ENCODE assay signal across 9 cellular contexts in the genomic region with DNA sequence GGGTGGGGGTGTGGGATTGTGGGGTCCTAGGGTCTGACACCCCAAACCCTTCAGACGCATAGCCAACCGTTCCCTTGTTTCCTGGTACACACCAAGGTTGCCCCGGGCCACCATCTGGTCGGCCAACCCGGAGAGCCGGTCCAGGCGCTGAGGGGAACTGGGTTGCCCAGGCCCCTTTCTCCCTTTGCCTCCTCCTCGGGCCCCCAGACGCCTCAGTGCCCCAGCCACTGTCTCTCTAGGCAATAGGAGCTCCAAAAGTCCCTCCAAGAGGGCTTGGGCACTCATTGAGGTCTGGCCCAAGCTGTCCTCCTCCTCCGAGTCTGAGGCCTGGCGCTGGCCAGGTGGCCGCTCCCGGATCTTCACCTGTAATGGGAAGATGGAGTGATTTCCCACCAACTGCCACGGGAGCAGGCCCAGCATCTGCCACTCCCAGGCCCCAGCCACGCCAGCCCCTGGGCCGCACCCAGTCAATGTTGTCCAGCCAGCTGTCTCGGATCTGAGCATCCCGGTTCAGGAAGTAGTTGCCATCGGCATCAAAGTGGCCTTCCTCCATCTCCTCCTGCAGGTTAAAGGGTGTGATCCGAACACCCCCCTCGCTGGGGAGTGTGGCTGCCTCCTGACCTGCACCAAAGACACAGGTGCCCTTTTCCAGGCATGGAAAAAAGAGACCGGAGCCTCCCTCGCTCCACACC. TPM values are rescaled to one million over a fixed set of nuclear protein-coding genes. Genes with fewer than 3 reads are reported as not detected.
DNase-seq lines count a peak whose midpoint lies in the region; TF ChIP-seq lines count a peak whose summit lies in the region.
"Had no signal": no experiment of that assay in that cellular context is flagged by ENCODE, and none has a peak within 500 bp of the region (broad histone marks: within the 10 kb centered on the region; RNA-seq: fewer than 3 reads in every experiment).

No MANE protein-coding gene starts in this region.

- no peak overlapping the region for H4K8ac ChIP-seq in mesenchymal stem cell (ENCODE audit: low read length)

- H3K79me1 ChIP-seq in mesenchymal stem cell (replicated peaks; ENCODE audit: low read length, poor library complexity, severe bottlenecking), result peaks cover 40% of the 10 kb centered on the region

- no peak overlapping the region for H3K4ac ChIP-seq in mesenchymal stem cell (ENCODE audit: low read depth in 1 of 2, low read length in 2 of 2)

- peak overlapping the region; percentile 87 for H3K4me3 ChIP-seq in adipocyte (ENCODE audit: low read length)
- H3K4me3 ChIP-seq in mesenchymal stem cell (ENCODE audit: insufficient read depth in 1 of 2, low read depth in 1 of 2, low read length in 2 of 2), result peak overlapping the region in 1 of 2 experiments; percentile 89

- H2BK15ac ChIP-seq in mesenchymal stem cell (ENCODE audit: low read depth, poor library complexity, severe bottlenecking), result no peak overlapping the region

- peaks cover 11% of the 10 kb centered on the region for H3K4me1 Mint-ChIP-seq in type B pancreatic cell (ENCODE audit: unreplicated experiment)

- H3K18ac ChIP-seq in mesenchymal stem cell (ENCODE audit: low read depth in 1 of 2, low read length in 2 of 2), result no peak overlapping the region

- no peak for TF ChIP-seq CTCF in type B pancreatic cell (conservative IDR thresholded peaks at IDR 0.05)

- H3K36me3 Mint-ChIP-seq in type B pancreatic cell, result peaks cover 11% of the 10 kb centered on the region

- 96% methylated on average over 23 of the region's 23 CpGs for WGBS in mesenchymal stem cell

- no peak overlapping the region for H2BK120ac ChIP-seq in mesenchymal stem cell (ENCODE audit: low read depth, low read length)

- H3K4me1 ChIP-seq in adipocyte (ENCODE audit: control insufficient read depth, insufficient read depth, low read length) (peaks cover 57% of the 10 kb centered on the region), mesenchymal stem cell (ENCODE audit: control insufficient read depth, insufficient read depth, low read depth, low read length) (peaks cover 42% of the 10 kb centered on the region)

- H2AK5ac ChIP-seq in mesenchymal stem cell (ENCODE audit: low read length, severe bottlenecking), result no peak overlapping the region

- H2BK5ac ChIP-seq in mesenchymal stem cell (ENCODE audit: low read depth, low read length, poor library complexity, severe bottlenecking), result no peak overlapping the region

- no peaks in the 10 kb centered on the region for H3K9me3 Mint-ChIP-seq in type B pancreatic cell

- peak; percentile 61 for DNase-seq in activated effector memory CD4-positive, alpha-beta T cell treated with anti-CD3 and anti-CD28 coated beads, Interleukin-2, amount 50 U/mL, for 16 hours
- DNase-seq in activated effector memory CD4-positive, alpha-beta T cell treated with Interleukin-2 at 50 U/mL for 16 hours, result no peak
- DNase-seq in adipocyte (ENCODE audit: low read depth) (no peak), mesenchymal stem cell (no peak), type B pancreatic cell (ENCODE audit: extremely low spot score, unreplicated experiment) (no peak), HuH-7 (ENCODE audit: low spot score) (no peak), MV-4-11 (lab: John Stamatoyannopoulos, UW) (no peak), ecto neural progenitor cell (ENCODE audit: low spot score) (no peak)
- DNase-seq: NCI-H2029 treated with DMSO at 0.1 percent for 48 hours had no signal

- peaks cover 38% of the 10 kb centered on the region for H3K36me3 ChIP-seq in adipocyte (ENCODE audit: control insufficient read depth, insufficient read depth, low read length, severe bottlenecking)
- H3K36me3 ChIP-seq in mesenchymal stem cell (ENCODE audit: control insufficient read depth in 1 of 2, insufficient read depth in 2 of 2, low read depth in 1 of 2, low read length in 2 of 2), result peaks cover 58 to 64% of the 10 kb centered on the region in 2 experiments

- H3K27ac ChIP-seq in mesenchymal stem cell (ENCODE audit: low read length, poor library complexity, severe bottlenecking), result no peak overlapping the region

- no peak overlapping the region for H4K91ac ChIP-seq in mesenchymal stem cell (ENCODE audit: low read length)

- H2BK12ac ChIP-seq in mesenchymal stem cell (ENCODE audit: low read length in 2 of 2), result no peak overlapping the region

- H3K9me3 ChIP-seq in adipocyte (ENCODE audit: control insufficient read depth, low read length), result no peaks in the 10 kb centered on the region
- no peaks in the 10 kb centered on the region for H3K9me3 ChIP-seq in mesenchymal stem cell (ENCODE audit: control insufficient read depth, low read length)

- no peak overlapping the region for H3K27ac Mint-ChIP-seq in type B pancreatic cell

- H3K14ac ChIP-seq in mesenchymal stem cell (ENCODE audit: low read length in 2 of 2), result no peak overlapping the region

- peak overlapping the region; percentile 90 for H3K9ac ChIP-seq in adipocyte (ENCODE audit: low read length)
- H3K9ac ChIP-seq in mesenchymal stem cell (ENCODE audit: low read length), result peak overlapping the region; percentile 91

- H3K27me3 ChIP-seq in adipocyte (replicated peaks; ENCODE audit: control insufficient read depth, insufficient read depth, low read length) (no peaks in the 10 kb centered on the region), mesenchymal stem cell (ENCODE audit: control insufficient read depth in 1 of 2, insufficient read depth in 1 of 2, low read length in 2 of 2) (no peaks in the 10 kb centered on the region)

- H3K23ac ChIP-seq in mesenchymal stem cell (ENCODE audit: low read length in 2 of 2), result no peak overlapping the region

- peak overlapping the region; percentile 13 for H3K4me2 ChIP-seq in mesenchymal stem cell (ENCODE audit: low read length, poor library complexity, severe bottlenecking)

- H2AFZ ChIP-seq in mesenchymal stem cell (ENCODE audit: low read depth, low read length), result no peak overlapping the region

- H3K27me3 Mint-ChIP-seq in type B pancreatic cell, result no peaks in the 10 kb centered on the region

- H3K4me3 Mint-ChIP-seq in type B pancreatic cell, result peak overlapping the region; percentile 94

RNA-seq across cellular contexts. Expression of gene CD2BP2, which starts 1.5 kb away (rescaled TPM):
- 41.7 TPM for polyA plus RNA-seq in mesenchymal stem cell (2013, experiment 1 of 2)
- polyA plus RNA-seq in mesenchymal stem cell (2013, experiment 2 of 2), result 43.6 TPM
- 64.6 and 68.9 TPM in 2 replicates for total RNA-seq in type B pancreatic cell (ENCODE audit: low replicate concordance)

RNA-seq across cellular contexts. Expression of gene TBC1D10B, which starts 16.7 kb away (rescaled TPM):
- polyA plus RNA-seq in mesenchymal stem cell (2013, experiment 1 of 2), result 23.4 TPM
- 21.8 TPM for polyA plus RNA-seq in mesenchymal stem cell (2013, experiment 2 of 2)
- 46.8 and 50.0 TPM in 2 replicates for total RNA-seq in type B pancreatic cell (ENCODE audit: low replicate concordance)

RNA-seq across cellular contexts. Expression of gene MYL11, which starts 21.0 kb away (rescaled TPM):
- 1.7 TPM for polyA plus RNA-seq in mesenchymal stem cell (2013, experiment 1 of 2)
- polyA plus RNA-seq in mesenchymal stem cell (2013, experiment 2 of 2), result 3.1 TPM
- 10.4 and 21.7 TPM in 2 replicates for total RNA-seq in type B pancreatic cell (ENCODE audit: low replicate concordance)

RNA-seq across cellular contexts. Expression of gene SEPTIN1, which starts 28.8 kb away (rescaled TPM):
- 1.3 TPM for polyA plus RNA-seq in mesenchymal stem cell (2013, experiment 1 of 2)
- polyA plus RNA-seq in mesenchymal stem cell (2013, experiment 2 of 2), result 1.3 TPM
- total RNA-seq in type B pancreatic cell (ENCODE audit: low replicate concordance), result 1.4 and 2.3 TPM in 2 replicates

RNA-seq across cellular contexts. Expression of gene ZNF48, which starts 41.6 kb away (rescaled TPM):
- polyA plus RNA-seq in mesenchymal stem cell (2013, experiment 1 of 2), result 6.3 TPM
- polyA plus RNA-seq in mesenchymal stem cell (2013, experiment 2 of 2), result 5.5 TPM
- 14.5 and 21.1 TPM in 2 replicates for total RNA-seq in type B pancreatic cell (ENCODE audit: low replicate concordance)
